Comparison of ENCODE assay signal across 8 cellular contexts in genomic region chr1:16545682-16546095, GRCh38. TPM values are rescaled to one million over a fixed set of nuclear protein-coding genes. Genes with fewer than 3 reads are reported as not detected.
DNase-seq lines count a peak whose midpoint lies in the region; ATAC-seq and TF ChIP-seq lines count a peak whose summit lies in the region.
"Not testable (repeated sequence)": the region's sequence is repeated elsewhere in the genome, so short reads cannot be mapped to it uniquely, and the experiment has no call there.

No MANE protein-coding gene starts in this region.

- not testable (repeated sequence) for H3K9me3 ChIP-seq in SJCRH30 (replicated peaks)

- H3K36me3 Mint-ChIP-seq in activated T-cell treated with anti-CD3 and anti-CD28 coated beads, Interleukin-2, amount 50 U/mL, for 72 hours (ENCODE audit: insufficient read depth in 2 of 2) = not testable (repeated sequence)

- peak overlapping the region in 1 of 2 donors; percentile 20 for H3K4me3 Mint-ChIP-seq in activated T-cell treated with anti-CD3 and anti-CD28 coated beads, Interleukin-2, amount 50 U/mL, for 72 hours

- H3K27me3 ChIP-seq in SJCRH30; kidney epithelial cell (ENCODE audit: control insufficient read depth, insufficient read depth, low read length): not testable (repeated sequence)

- peak; percentile 44 for DNase-seq in COR-L47 (lab: John Stamatoyannopoulos, UW)
- DNase-seq in HCEC 1CT = peak; percentile 22
- peak; percentile 30 for DNase-seq in NCI-H1105 (lab: John Stamatoyannopoulos, UW)
- DNase-seq in SJCRH30 = peak; percentile 57 to 80
- peak in 1 of 2 donors; percentile 48 for DNase-seq in activated T-cell treated with anti-CD3 and anti-CD28 coated beads, Interleukin-2, amount 50 U/mL, for 72 hours
- DNase-seq in epithelial cell of esophagus (ENCODE audit: low read depth) = peak; percentile 54
- DNase-seq in kidney epithelial cell (ENCODE audit: low read depth) = peak; percentile 0
- DNase-seq in stimulated activated CD8-positive, alpha-beta memory T cell treated with anti-CD3 and anti-CD28 coated beads, Interleukin-15, amount 100 ng/mL, for 48 hours (ENCODE audit: low read depth in 2 of 2) = peak; percentile 19 to 35

- peak overlapping the region; percentile 93 for H3K27ac Mint-ChIP-seq in activated T-cell treated with anti-CD3 and anti-CD28 coated beads, Interleukin-2, amount 50 U/mL, for 72 hours

- H3K27me3 Mint-ChIP-seq in activated T-cell treated with anti-CD3 and anti-CD28 coated beads, Interleukin-2, amount 50 U/mL, for 72 hours (ENCODE audit: low read depth) = not testable (repeated sequence)

- H3K4me3 ChIP-seq in SJCRH30 = peak overlapping the region; percentile 35
- not testable (repeated sequence) for H3K4me3 ChIP-seq in epithelial cell of esophagus (ENCODE audit: low read length); kidney epithelial cell (ENCODE audit: low read depth, low read length)

- not testable (repeated sequence) for H3K27ac ChIP-seq in SJCRH30

- H3K4me1 ChIP-seq in SJCRH30 = not testable (repeated sequence)

- H3K4me1 Mint-ChIP-seq in activated T-cell treated with anti-CD3 and anti-CD28 coated beads, Interleukin-2, amount 50 U/mL, for 72 hours (ENCODE audit: low read depth) = not testable (repeated sequence)

- H3K9me3 Mint-ChIP-seq in activated T-cell treated with anti-CD3 and anti-CD28 coated beads, Interleukin-2, amount 50 U/mL, for 72 hours = not testable (repeated sequence)

- peak; percentile 66 to 71 for ATAC-seq in activated T-cell treated with anti-CD3 and anti-CD28 coated beads, Interleukin-2, amount 50 U/mL, for 72 hours (replicated peaks in 1 of 2)

- not testable (repeated sequence) for TF ChIP-seq CTCF in epithelial cell of esophagus (IDR thresholded peaks at IDR 0.05; ENCODE audit: insufficient read depth, low read depth, low read length, missing control alignments); kidney epithelial cell (IDR thresholded peaks at IDR 0.05; ENCODE audit: insufficient read depth, low read length, poor library complexity, severe bottlenecking)

- not testable (repeated sequence) for H3K36me3 ChIP-seq in SJCRH30; kidney epithelial cell (ENCODE audit: control insufficient read depth, insufficient read depth, low read length)

RNA-seq across cellular contexts. Expression of gene RNU1-1, which starts 31.6 kb away (rescaled TPM):
- under 0.01 TPM in 2 replicates for total RNA-seq in SJCRH30 (2014; rRNA removed; shearing (Covaris generic))
- 1,000 to 10,000 TPM; 1,100 to 1,278 TPM for total RNA-seq in activated T-cell treated with anti-CD3 and anti-CD28 coated beads, Interleukin-2, amount 50 U/mL, for 72 hours
- total RNA-seq in kidney epithelial cell = under 0.01 TPM in 2 replicates

Comparison
In these comparisons a context has a peak if more than half of its experiments do, and no peak if none do; other contexts are left out.
1. RNA of gene RNU1-1, which starts 31.6 kb away (total RNA-seq): 1,100 to 1,278 TPM in activated T-cell treated with anti-CD3 and anti-CD28 coated beads, Interleukin-2, amount 50 U/mL, for 72 hours; under 0.01 TPM in SJCRH30 and under 0.01 TPM in kidney epithelial cell; every median in the first group is over 1,000 times any median in the second.